Comparison of ENCODE assay signal across 8 cellular contexts in genomic region chr6:43308990-43309477, GRCh38. TPM values are rescaled to one million over a fixed set of nuclear protein-coding genes. Genes with fewer than 3 reads are reported as not detected.
DNase-seq lines count a peak whose midpoint lies in the region; ATAC-seq, FAIRE-seq and TF ChIP-seq lines count a peak whose summit lies in the region.

No MANE protein-coding gene starts in this region.

- peak overlapping the region; percentile 33 to 38 for H3K4me3 ChIP-seq in kidney (ENCODE audit: low read length in 2 of 2)

- ATAC-seq in activated CD4-positive, alpha-beta T cell treated with anti-CD3 and anti-CD28 coated beads for 36 hours, result peak; percentile 16
- ATAC-seq in activated naive CD8-positive, alpha-beta T cell treated with anti-CD3 and anti-CD28 coated beads, Interleukin-2, amount 10 ng/mL, durations not matched to agents 7 days and 5 days (ENCODE audit: low read depth), result no peak
- ATAC-seq in stimulated activated naive CD8-positive, alpha-beta T cell treated with anti-CD3 and anti-CD28 coated beads, Interleukin-15, amount 100 ng/mL, for 72 hours, result no peak
- ATAC-seq in GM19455 (IDR thresholded peaks at IDR 0.05; ENCODE audit: unreplicated experiment), result no peak

- no peak overlapping the region for H3K9ac ChIP-seq in kidney (ENCODE audit: low read length in 2 of 2)

- H3K4me1 ChIP-seq in kidney (ENCODE audit: control insufficient read depth in 1 of 2, insufficient read depth in 1 of 2, low read depth in 1 of 2, low read length in 2 of 2), result peaks cover 0 to 8% of the 10 kb centered on the region in 2 donors

- CTCF ChIA-PET in activated CD4-positive, alpha-beta T cell treated with anti-CD3 and anti-CD28 coated beads for 36 hours (lab: Charles Lee), result interaction anchor here (0.6 to 2.4 kb wide), 16 partner anchors 9 to 197 kb away, joined by 3 to 9 read pairs (median 4); partner anchors contain the start of genes DLK2, DNPH1 and TJAP1

- no peaks in the 10 kb centered on the region for H3K9me3 Mint-ChIP-seq in activated CD4-positive, alpha-beta T cell treated with anti-CD3 and anti-CD28 coated beads for 36 hours (ENCODE audit: low read depth)
- H3K9me3 Mint-ChIP-seq in activated naive CD8-positive, alpha-beta T cell treated with anti-CD3 and anti-CD28 coated beads, Interleukin-2, amount 10 ng/mL, durations not matched to agents 7 days and 5 days, result no peaks in the 10 kb centered on the region
- H3K9me3 Mint-ChIP-seq in stimulated activated naive CD8-positive, alpha-beta T cell treated with anti-CD3 and anti-CD28 coated beads, Interleukin-15, amount 100 ng/mL, for 72 hours, result no peaks in the 10 kb centered on the region

- H3K27me3 Mint-ChIP-seq in activated CD4-positive, alpha-beta T cell treated with anti-CD3 and anti-CD28 coated beads for 36 hours, result no peaks in the 10 kb centered on the region
- peaks cover 10% of the 10 kb centered on the region for H3K27me3 Mint-ChIP-seq in activated naive CD8-positive, alpha-beta T cell treated with anti-CD3 and anti-CD28 coated beads, Interleukin-2, amount 10 ng/mL, durations not matched to agents 7 days and 5 days
- H3K27me3 Mint-ChIP-seq in stimulated activated naive CD8-positive, alpha-beta T cell treated with anti-CD3 and anti-CD28 coated beads, Interleukin-15, amount 100 ng/mL, for 72 hours, result peaks cover 11% of the 10 kb centered on the region

- no peaks in the 10 kb centered on the region for H3K36me3 Mint-ChIP-seq in activated CD4-positive, alpha-beta T cell treated with anti-CD3 and anti-CD28 coated beads for 36 hours (ENCODE audit: low read depth)
- H3K36me3 Mint-ChIP-seq in activated naive CD8-positive, alpha-beta T cell treated with anti-CD3 and anti-CD28 coated beads, Interleukin-2, amount 10 ng/mL, durations not matched to agents 7 days and 5 days, result no peaks in the 10 kb centered on the region

- peaks cover 3% of the 10 kb centered on the region for H3K4me1 Mint-ChIP-seq in activated CD4-positive, alpha-beta T cell treated with anti-CD3 and anti-CD28 coated beads for 36 hours
- peaks cover 4% of the 10 kb centered on the region for H3K4me1 Mint-ChIP-seq in activated naive CD8-positive, alpha-beta T cell treated with anti-CD3 and anti-CD28 coated beads, Interleukin-2, amount 10 ng/mL, durations not matched to agents 7 days and 5 days
- peaks cover 9% of the 10 kb centered on the region for H3K4me1 Mint-ChIP-seq in stimulated activated naive CD8-positive, alpha-beta T cell treated with anti-CD3 and anti-CD28 coated beads, Interleukin-15, amount 100 ng/mL, for 72 hours

- H3K9me3 ChIP-seq in kidney (ENCODE audit: control insufficient read depth in 1 of 2, low read length in 2 of 2), result no peaks in the 10 kb centered on the region

- intact Hi-C loops in activated CD4-positive, alpha-beta T cell treated with anti-CD3 and anti-CD28 coated beads for 36 hours (cut with DNase I, micrococcal nuclease), result loop anchor here in 1 of 2 experiments (1.0 to 2.0 kb wide), 2 partner anchors 60 to 89 kb away; partner anchors contain the start of gene ZNF318
- intact Hi-C loops in kidney (cut with DNase I), result no loop called here

- H3K27ac ChIP-seq in kidney (ENCODE audit: low read depth in 2 of 2, low read length in 2 of 2), result no peak overlapping the region

- TF ChIP-seq CTCF in kidney (IDR thresholded peaks at IDR 0.05; ENCODE audit: borderline replicate concordance, extremely low read depth, insufficient read depth), result no peak

- peak overlapping the region; percentile 73 for H3K4me3 Mint-ChIP-seq in activated CD4-positive, alpha-beta T cell treated with anti-CD3 and anti-CD28 coated beads for 36 hours
- H3K4me3 Mint-ChIP-seq in activated naive CD8-positive, alpha-beta T cell treated with anti-CD3 and anti-CD28 coated beads, Interleukin-2, amount 10 ng/mL, durations not matched to agents 7 days and 5 days, result peak overlapping the region; percentile 82
- peak overlapping the region; percentile 84 to 90 for H3K4me3 Mint-ChIP-seq in stimulated activated naive CD8-positive, alpha-beta T cell treated with anti-CD3 and anti-CD28 coated beads, Interleukin-15, amount 100 ng/mL, for 72 hours

- POLR2A ChIA-PET in activated CD4-positive, alpha-beta T cell treated with anti-CD3 and anti-CD28 coated beads for 36 hours (lab: Charles Lee), result no interaction called here
- POLR2A ChIA-PET in activated naive CD8-positive, alpha-beta T cell treated with anti-CD3 and anti-CD28 coated beads, Interleukin-2, amount 10 ng/mL, durations not matched to agents 7 days and 5 days (lab: Charles Lee), result interaction anchor here (1.2 to 1.5 kb wide), 3 partner anchors 89 to 325 kb away, joined by 3 to 5 read pairs (median 3); partner anchors contain the start of gene PPP2R5D

- no peak for FAIRE-seq in kidney (lab: Jason Lieb, UNC)

- no peak for DNase-seq in activated CD4-positive, alpha-beta T cell treated with anti-CD3 and anti-CD28 coated beads for 36 hours
- no peak for DNase-seq in activated CD4-positive, alpha-beta T cell treated with anti-CD3 and anti-CD28 coated beads for 48 hours
- no peak for DNase-seq in activated naive CD8-positive, alpha-beta T cell treated with anti-CD3 and anti-CD28 coated beads, Interleukin-2, amount 10 ng/mL, durations not matched to agents 7 days and 5 days
- DNase-seq in kidney (no peak), 8988T (no peak)
- DNase-seq in stimulated activated naive CD8-positive, alpha-beta T cell treated with anti-CD3 and anti-CD28 coated beads, Interleukin-15, amount 100 ng/mL, for 72 hours, result no peak
- DNase-seq in NK-92 treated with Interleukin-12 subunit alpha and Interleukin-12 subunit beta, amount 100 ng/mL, for 24 hours (lab: John Stamatoyannopoulos, UW), result no peak

- H3K27ac Mint-ChIP-seq in activated CD4-positive, alpha-beta T cell treated with anti-CD3 and anti-CD28 coated beads for 36 hours, result peak overlapping the region; percentile 59
- no peak overlapping the region for H3K27ac Mint-ChIP-seq in activated naive CD8-positive, alpha-beta T cell treated with anti-CD3 and anti-CD28 coated beads, Interleukin-2, amount 10 ng/mL, durations not matched to agents 7 days and 5 days
- H3K27ac Mint-ChIP-seq in stimulated activated naive CD8-positive, alpha-beta T cell treated with anti-CD3 and anti-CD28 coated beads, Interleukin-15, amount 100 ng/mL, for 72 hours, result peak overlapping the region in 1 of 2 donors; percentile 27

- H3K36me3 ChIP-seq in kidney (ENCODE audit: control insufficient read depth in 1 of 2, insufficient read depth in 2 of 2, low read length in 2 of 2), result no peaks in the 10 kb centered on the region

RNA-seq across cellular contexts. Expression of gene CRIP3, which starts 0.4 kb away (rescaled TPM):
- total RNA-seq in activated CD4-positive, alpha-beta T cell treated with anti-CD3 and anti-CD28 coated beads for 36 hours, result 1 to 10 TPM; 1.6 to 1.8 TPM
- total RNA-seq in activated naive CD8-positive, alpha-beta T cell treated with anti-CD3 and anti-CD28 coated beads, Interleukin-2, amount 10 ng/mL, durations not matched to agents 7 days and 5 days, result under 1 TPM; 0.47 to 0.62 TPM
- 5.6 TPM for total RNA-seq in kidney
- 14.3 TPM for polyA plus RNA-seq in kidney (ENCODE audit: insufficient read depth, low read depth, low replicate concordance)

RNA-seq across cellular contexts. Expression of gene SLC22A7, which starts 11.0 kb away (rescaled TPM):
- total RNA-seq in activated CD4-positive, alpha-beta T cell treated with anti-CD3 and anti-CD28 coated beads for 36 hours, result not detected
- total RNA-seq in activated naive CD8-positive, alpha-beta T cell treated with anti-CD3 and anti-CD28 coated beads, Interleukin-2, amount 10 ng/mL, durations not matched to agents 7 days and 5 days, result not detected
- 2.0 TPM for total RNA-seq in kidney
- 34.8 TPM for polyA plus RNA-seq in kidney (ENCODE audit: insufficient read depth, low read depth, low replicate concordance)
